8 cellular contexts compared by ENCODE assay signal in the genomic region with DNA sequence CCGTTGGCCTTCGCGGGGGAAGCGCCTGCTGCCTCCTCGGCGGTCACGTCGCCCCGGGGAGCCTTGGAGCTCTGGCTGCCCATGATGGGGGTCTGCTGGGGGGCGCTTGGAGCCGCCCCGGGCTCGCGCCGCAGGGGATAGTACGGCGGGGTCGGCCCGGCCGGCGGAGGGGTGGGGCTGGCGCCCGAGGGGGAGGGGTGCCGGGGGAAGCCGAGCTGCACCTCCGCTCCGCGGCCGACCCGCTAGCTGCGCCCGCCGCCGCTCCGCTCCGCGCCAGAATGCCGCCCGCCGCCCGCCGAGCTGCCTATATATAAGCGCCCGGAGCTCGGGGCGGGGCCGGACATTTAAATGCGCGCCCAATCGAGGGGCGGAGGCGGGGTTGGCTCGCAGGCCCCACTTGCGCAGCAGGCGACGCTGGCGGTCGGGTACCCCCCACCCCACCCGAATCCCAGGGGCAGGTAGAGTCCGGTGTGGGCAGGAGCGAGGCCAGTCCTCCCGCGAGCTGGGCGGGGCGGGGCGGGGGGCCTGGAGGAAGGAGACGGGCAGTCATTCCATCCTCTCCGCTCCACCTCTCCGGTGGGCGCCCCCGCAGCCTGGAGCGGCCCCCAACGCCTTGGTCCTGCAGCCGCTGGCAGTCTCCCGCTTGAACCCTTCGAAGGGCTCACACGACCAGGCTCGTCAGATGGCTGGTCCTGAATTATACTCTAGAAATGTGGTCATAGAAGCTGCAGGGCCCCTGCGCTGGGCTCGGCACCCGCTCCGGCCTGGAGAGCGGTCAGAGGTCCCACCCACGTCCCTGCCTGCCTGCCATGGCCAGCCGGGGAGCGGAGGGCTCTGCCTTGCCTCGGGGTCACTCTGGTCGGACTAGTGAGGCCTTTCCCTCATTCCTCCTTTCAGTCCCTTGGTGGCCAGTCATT. TPM values are rescaled to one million over a fixed set of nuclear protein-coding genes. Genes with fewer than 3 reads are reported as not detected.
DNase-seq lines count a peak whose midpoint lies in the region; ATAC-seq and TF ChIP-seq lines count a peak whose summit lies in the region.

A gene with protein sequence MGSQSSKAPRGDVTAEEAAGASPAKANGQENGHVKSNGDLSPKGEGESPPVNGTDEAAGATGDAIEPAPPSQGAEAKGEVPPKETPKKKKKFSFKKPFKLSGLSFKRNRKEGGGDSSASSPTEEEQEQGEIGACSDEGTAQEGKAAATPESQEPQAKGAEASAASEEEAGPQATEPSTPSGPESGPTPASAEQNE (minus strand): TSS at position 283 of the 917 bp plus-strand sequence. CDS start 200 bp downstream, at position 83.

- H3K27ac Mint-ChIP-seq in activated CD8-positive, alpha-beta memory T cell treated with anti-CD3 and anti-CD28 coated beads, Interleukin-2, amount 10 ng/mL, durations not matched to agents 7 days and 5 days, result no peak within 1 kb of the TSS
- H3K27ac Mint-ChIP-seq in endodermal cell (peak within 1 kb of the TSS; percentile 94), mesothelial cell of epicardium (peak within 1 kb of the TSS; percentile 94)

- peak; percentile 40 for ATAC-seq in HG03439 (IDR thresholded peaks at IDR 0.05; ENCODE audit: unreplicated experiment)
- ATAC-seq in activated CD8-positive, alpha-beta memory T cell treated with anti-CD3 and anti-CD28 coated beads, Interleukin-2, amount 10 ng/mL, durations not matched to agents 7 days and 5 days, result peak; percentile 73

- peaks cover 37% of the 10 kb centered on the region for H3K36me3 ChIP-seq in endodermal cell (ENCODE audit: control insufficient read depth, insufficient read depth, low read length)

- H3K4me1 ChIP-seq in endodermal cell (ENCODE audit: control insufficient read depth, insufficient read depth, low read length), result no peaks in the 10 kb centered on the region

- CTCF ChIA-PET in activated CD8-positive, alpha-beta memory T cell treated with anti-CD3 and anti-CD28 coated beads, Interleukin-2, amount 10 ng/mL, durations not matched to agents 7 days and 5 days (lab: Charles Lee), result interaction anchor here (0.7 to 4.6 kb wide), 15 partner anchors 9 to 323 kb away, joined by 3 to 27 read pairs (median 5); a partner anchor contains a TSS

- peak within 1 kb of the TSS; percentile 96 for H3K27ac ChIP-seq in endodermal cell (ENCODE audit: low read depth, low read length)

- H3K9ac ChIP-seq in endodermal cell (ENCODE audit: extremely low read depth, low read length, poor library complexity, severe bottlenecking), result peak within 1 kb of the TSS; percentile 94

- peak within 1 kb of the TSS; percentile 63 for H3K4me3 Mint-ChIP-seq in activated CD8-positive, alpha-beta memory T cell treated with anti-CD3 and anti-CD28 coated beads, Interleukin-2, amount 10 ng/mL, durations not matched to agents 7 days and 5 days
- peak within 1 kb of the TSS; percentile 89 for H3K4me3 Mint-ChIP-seq in endodermal cell
- peak within 1 kb of the TSS; percentile 94 for H3K4me3 Mint-ChIP-seq in mesothelial cell of epicardium

- no peaks in the 10 kb centered on the region for H3K9me3 ChIP-seq in endodermal cell (ENCODE audit: control insufficient read depth, low read length)

- WGBS in endodermal cell (ENCODE audit: insufficient coverage in 1 of 2, insufficient read length in 1 of 2), 2 experiments, result 7 to 14% methylated on average over 34 to 88 of the region's 88 CpGs

- H3K4me1 Mint-ChIP-seq in activated CD8-positive, alpha-beta memory T cell treated with anti-CD3 and anti-CD28 coated beads, Interleukin-2, amount 10 ng/mL, durations not matched to agents 7 days and 5 days, result peaks cover 34% of the 10 kb centered on the region
- peaks cover 26% of the 10 kb centered on the region for H3K4me1 Mint-ChIP-seq in endodermal cell
- peaks cover 35% of the 10 kb centered on the region for H3K4me1 Mint-ChIP-seq in mesothelial cell of epicardium

- peaks cover 16% of the 10 kb centered on the region for H3K36me3 Mint-ChIP-seq in activated CD8-positive, alpha-beta memory T cell treated with anti-CD3 and anti-CD28 coated beads, Interleukin-2, amount 10 ng/mL, durations not matched to agents 7 days and 5 days
- H3K36me3 Mint-ChIP-seq in endodermal cell (ENCODE audit: low read depth) (peaks cover 30% of the 10 kb centered on the region), mesothelial cell of epicardium (peaks cover 8% of the 10 kb centered on the region)

- no peaks in the 10 kb centered on the region for H3K9me3 Mint-ChIP-seq in activated CD8-positive, alpha-beta memory T cell treated with anti-CD3 and anti-CD28 coated beads, Interleukin-2, amount 10 ng/mL, durations not matched to agents 7 days and 5 days (ENCODE audit: low read depth)
- no peaks in the 10 kb centered on the region for H3K9me3 Mint-ChIP-seq in endodermal cell
- H3K9me3 Mint-ChIP-seq in mesothelial cell of epicardium, result no peaks in the 10 kb centered on the region

- peaks cover 9% of the 10 kb centered on the region for H3K27me3 ChIP-seq in endodermal cell (ENCODE audit: control insufficient read depth, insufficient read depth, low read length, poor library complexity, severe bottlenecking)

- no peaks in the 10 kb centered on the region for H3K27me3 Mint-ChIP-seq in activated CD8-positive, alpha-beta memory T cell treated with anti-CD3 and anti-CD28 coated beads, Interleukin-2, amount 10 ng/mL, durations not matched to agents 7 days and 5 days
- H3K27me3 Mint-ChIP-seq in endodermal cell (ENCODE audit: insufficient read depth) (peaks cover 25% of the 10 kb centered on the region), mesothelial cell of epicardium (ENCODE audit: low read depth) (peaks cover 2% of the 10 kb centered on the region)

- peak within 1 kb of the TSS; percentile 97 for H3K4me3 ChIP-seq in endodermal cell (ENCODE audit: low read length)

- DNase-seq in SIG-M5 treated with dmso at 0.1 percent for 504 hours (lab: John Stamatoyannopoulos, UW; ENCODE audit: unreplicated experiment) (peak; percentile 44), SIG-M5 (lab: John Stamatoyannopoulos, UW) (no peak), NCI-H82 (lab: John Stamatoyannopoulos, UW) (peak; percentile 90), endodermal cell (peak; percentile 94), mesothelial cell of epicardium (ENCODE audit: low spot score in 2 of 2, unreplicated experiment in 2 of 2) (peak; percentile 79 to 92)
- DNase-seq in activated CD8-positive, alpha-beta memory T cell treated with anti-CD3 and anti-CD28 coated beads, Interleukin-2, amount 10 ng/mL, durations not matched to agents 7 days and 5 days, result peak; percentile 81
- peak; percentile 68 to 73 for DNase-seq in stimulated activated CD8-positive, alpha-beta memory T cell treated with anti-CD3 and anti-CD28 coated beads, Interleukin-15, amount 100 ng/mL, for 4 hours (ENCODE audit: low read depth in 2 of 2)

- no peak for TF ChIP-seq CTCF in endodermal cell (conservative IDR thresholded peaks at IDR 0.05)
- TF ChIP-seq CTCF in mesothelial cell of epicardium (IDR thresholded peaks at IDR 0.05; ENCODE audit: unreplicated experiment), result no peak

RNA-seq across cellular contexts. Expression of the gene that starts here (rescaled TPM):
- 10 to 100 TPM; 11.2 to 11.8 TPM for total RNA-seq in activated CD8-positive, alpha-beta memory T cell treated with anti-CD3 and anti-CD28 coated beads, Interleukin-2, amount 10 ng/mL, durations not matched to agents 7 days and 5 days
- 100 to 1,000 TPM; 484 to 543 TPM for total RNA-seq in endodermal cell
- 734 TPM for polyA plus RNA-seq in endodermal cell (2013, experiment 1 of 2)
- 653 TPM for polyA plus RNA-seq in endodermal cell (2013, experiment 2 of 2)
- total RNA-seq in mesothelial cell of epicardium, result 487 to 496 TPM (median 495 TPM) in 3 replicates

Comparison
In these comparisons a context has a peak if more than half of its experiments do, and no peak if none do; other contexts are left out.
1. RNA of the gene that starts here (total RNA-seq): 484 to 543 TPM in endodermal cell and 487 to 496 TPM in mesothelial cell of epicardium; 11.2 to 11.8 TPM in activated CD8-positive, alpha-beta memory T cell treated with anti-CD3 and anti-CD28 coated beads, Interleukin-2, amount 10 ng/mL, durations not matched to agents 7 days and 5 days; every median in the first group is over 10 times any median in the second.
2. Peak in every context shown above with its lines, with median percentiles within 50 percentile points of each other: H3K4me3 Mint-ChIP-seq.